ENCODE assay signal across 17 cellular contexts in the genomic region with DNA sequence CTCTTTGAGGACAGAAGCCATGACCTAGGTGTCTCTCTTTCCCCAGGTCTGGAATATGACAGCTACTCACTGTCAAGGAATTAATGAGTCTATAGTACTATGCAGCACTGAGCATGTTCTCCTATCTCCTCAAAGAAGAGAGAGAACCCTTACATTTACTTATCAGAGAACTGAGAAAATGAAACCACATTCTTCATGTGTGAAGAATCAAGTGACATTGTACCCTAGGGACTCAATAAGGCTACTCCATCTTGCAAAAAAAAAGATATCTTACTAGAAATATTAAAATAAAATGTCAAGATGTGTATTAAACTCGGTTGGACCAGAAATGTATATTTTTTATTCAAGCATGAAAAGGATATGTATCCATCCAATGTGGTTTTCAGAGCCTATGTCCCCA.
DNase-seq lines count a peak whose midpoint lies in the region; ATAC-seq and TF ChIP-seq lines count a peak whose summit lies in the region.
"Had no signal": no experiment of that assay in that cellular context is flagged by ENCODE, and none has a peak within 500 bp of the region (broad histone marks: within the 10 kb centered on the region; RNA-seq: fewer than 3 reads in every experiment).

No MANE protein-coding gene starts in this region.

- H3K4me1 ChIP-seq in BLaER1 = peaks cover 12% of the 10 kb centered on the region
- peaks cover 18% of the 10 kb centered on the region for H3K4me1 ChIP-seq in ovary (ENCODE audit: insufficient read depth)
- peaks cover 6 to 9% of the 10 kb centered on the region in 2 donors for H3K4me1 ChIP-seq in thyroid gland
- H3K4me1 ChIP-seq: A549 had no signal

- intact Hi-C loops in ovary (cut with DNase I) = no loop called here
- intact Hi-C loops in thyroid gland (cut with DNase I) = loop anchor here (10.0 kb wide), 1 partner anchor 120 kb away; no protein-coding TSS in a partner anchor

- no peak for TF ChIP-seq EP300 in ovary (IDR thresholded peaks at IDR 0.05)

- H3K4me3 ChIP-seq in BLaER1 (no peak overlapping the region), brain microvascular endothelial cell (ENCODE audit: low read depth, low read length) (no peak overlapping the region), ovary (no peak overlapping the region), thyroid gland (replicated peaks in 1 of 3) (no peak overlapping the region)
- H3K4me3 ChIP-seq: A549, gastroesophageal sphincter, K562, transverse colon had no signal

- no peak overlapping the region for H3K27ac ChIP-seq in BLaER1
- H3K27ac ChIP-seq in brain microvascular endothelial cell = peak overlapping the region; percentile 95
- no peak overlapping the region for H3K27ac ChIP-seq in ovary
- H3K27ac ChIP-seq in thyroid gland = no peak overlapping the region
- H3K27ac ChIP-seq: A549, RWPE1, transverse colon had no signal

- TF ChIP-seq POLR2A in ovary (IDR thresholded peaks at IDR 0.05) (no peak), thyroid gland (IDR thresholded peaks at IDR 0.05) (no peak)

- in situ Hi-C loops in brain microvascular endothelial cell (cut with HindIII; ENCODE audit: low pct_ligation_motif_present, low sequenced_read_pairs) = no loop called here

- no peaks in the 10 kb centered on the region for H3K36me3 ChIP-seq in BLaER1
- H3K36me3 ChIP-seq in brain microvascular endothelial cell (replicated peaks) = no peaks in the 10 kb centered on the region
- no peaks in the 10 kb centered on the region for H3K36me3 ChIP-seq in ovary
- no peaks in the 10 kb centered on the region for H3K36me3 ChIP-seq in thyroid gland
- H3K36me3 ChIP-seq: gastroesophageal sphincter, transverse colon had no signal

- ATAC-seq in GM21367 (IDR thresholded peaks at IDR 0.05; ENCODE audit: unreplicated experiment) = peak; percentile 41
- peak; percentile 51 for ATAC-seq in HG03175 (IDR thresholded peaks at IDR 0.05; ENCODE audit: unreplicated experiment)
- no peak for ATAC-seq in SK-N-SH treated with all-trans-retinoic acid at 6 μM for 48 hours
- ATAC-seq: K562 had no signal

- peak overlapping the region; percentile 8; the same call in 1 of the 2 replicates for H3K4me2 ChIP-seq in BLaER1
- H3K4me2 ChIP-seq: A549 had no signal

- H3K9me3 ChIP-seq in BLaER1 (no peaks in the 10 kb centered on the region), ovary (no peaks in the 10 kb centered on the region), thyroid gland (no peaks in the 10 kb centered on the region)
- H3K9me3 ChIP-seq: A549, gastroesophageal sphincter, transverse colon had no signal

- DNase-seq in brain microvascular endothelial cell (no peak), dedifferentiated amniotic fluid mesenchymal stem cell (ENCODE audit: extremely low spot score) (no peak), ovary (no peak), thyroid gland (no peak)
- DNase-seq: effector memory CD4-positive, alpha-beta T cell; immature natural killer cell; NCI-H1694; NCI-H526 had no signal

- no peaks in the 10 kb centered on the region for H3K27me3 ChIP-seq in BLaER1
- no peaks in the 10 kb centered on the region for H3K27me3 ChIP-seq in brain microvascular endothelial cell (replicated peaks)
- no peaks in the 10 kb centered on the region for H3K27me3 ChIP-seq in ovary
- no peaks in the 10 kb centered on the region for H3K27me3 ChIP-seq in thyroid gland
- H3K27me3 ChIP-seq: gastroesophageal sphincter, transverse colon had no signal

- TF ChIP-seq CTCF in brain microvascular endothelial cell (IDR thresholded peaks at IDR 0.05; ENCODE audit: low read depth, low read length, missing control alignments) (no peak), ovary (IDR thresholded peaks at IDR 0.05) (no peak), thyroid gland (IDR thresholded peaks at IDR 0.05) (no peak)

- H4K20me1 ChIP-seq in BLaER1 = no peaks in the 10 kb centered on the region

- no peak overlapping the region for H3K9ac ChIP-seq in BLaER1

- WGBS in ovary, 3 donors = 73 to 77% (median 76%) methylated on average over 1 of the region's 1 CpG
- 76% methylated on average over 1 of the region's 1 CpG for WGBS in thyroid gland, 2 donors

TF ChIP-seq in SK-N-SH treated with all-trans-retinoic acid at 6 μM for 48 hours, 23 proteins besides CTCF, POLR2A, EP300 and RAD21:
- TF ChIP-seq ISL1 (CRISPR knock-in tag; IDR thresholded peaks at IDR 0.05) (no peak), ZFP30 (CRISPR knock-in tag; IDR thresholded peaks at IDR 0.05) (no peak), PPARA (CRISPR knock-in tag; IDR thresholded peaks at IDR 0.05; ENCODE audit: borderline replicate concordance) (no peak), ZNF70 (CRISPR knock-in tag; IDR thresholded peaks at IDR 0.05) (no peak), ESRRG (CRISPR knock-in tag; IDR thresholded peaks at IDR 0.05) (no peak), SNAI2 (CRISPR knock-in tag; IDR thresholded peaks at IDR 0.05) (no peak), TCF4 (CRISPR knock-in tag; IDR thresholded peaks at IDR 0.05; ENCODE audit: borderline replicate concordance) (no peak), ZNF565 (CRISPR knock-in tag; conservative IDR thresholded peaks at IDR 0.05; ENCODE audit: low read depth) (no peak), BACH2 (CRISPR knock-in tag; IDR thresholded peaks at IDR 0.05; ENCODE audit: borderline replicate concordance) (no peak), RARB (CRISPR knock-in tag; IDR thresholded peaks at IDR 0.05) (no peak), TOX (CRISPR knock-in tag; IDR thresholded peaks at IDR 0.05; ENCODE audit: borderline replicate concordance) (no peak), ZC3H10 (CRISPR knock-in tag; IDR thresholded peaks at IDR 0.05) (no peak), ZNF8 (CRISPR knock-in tag; IDR thresholded peaks at IDR 0.05) (no peak), ZFP3 (CRISPR knock-in tag; IDR thresholded peaks at IDR 0.05) (no peak), ARNTL (CRISPR knock-in tag; IDR thresholded peaks at IDR 0.05; ENCODE audit: borderline replicate concordance, low read depth) (no peak)
- TF ChIP-seq, protein P1, sequence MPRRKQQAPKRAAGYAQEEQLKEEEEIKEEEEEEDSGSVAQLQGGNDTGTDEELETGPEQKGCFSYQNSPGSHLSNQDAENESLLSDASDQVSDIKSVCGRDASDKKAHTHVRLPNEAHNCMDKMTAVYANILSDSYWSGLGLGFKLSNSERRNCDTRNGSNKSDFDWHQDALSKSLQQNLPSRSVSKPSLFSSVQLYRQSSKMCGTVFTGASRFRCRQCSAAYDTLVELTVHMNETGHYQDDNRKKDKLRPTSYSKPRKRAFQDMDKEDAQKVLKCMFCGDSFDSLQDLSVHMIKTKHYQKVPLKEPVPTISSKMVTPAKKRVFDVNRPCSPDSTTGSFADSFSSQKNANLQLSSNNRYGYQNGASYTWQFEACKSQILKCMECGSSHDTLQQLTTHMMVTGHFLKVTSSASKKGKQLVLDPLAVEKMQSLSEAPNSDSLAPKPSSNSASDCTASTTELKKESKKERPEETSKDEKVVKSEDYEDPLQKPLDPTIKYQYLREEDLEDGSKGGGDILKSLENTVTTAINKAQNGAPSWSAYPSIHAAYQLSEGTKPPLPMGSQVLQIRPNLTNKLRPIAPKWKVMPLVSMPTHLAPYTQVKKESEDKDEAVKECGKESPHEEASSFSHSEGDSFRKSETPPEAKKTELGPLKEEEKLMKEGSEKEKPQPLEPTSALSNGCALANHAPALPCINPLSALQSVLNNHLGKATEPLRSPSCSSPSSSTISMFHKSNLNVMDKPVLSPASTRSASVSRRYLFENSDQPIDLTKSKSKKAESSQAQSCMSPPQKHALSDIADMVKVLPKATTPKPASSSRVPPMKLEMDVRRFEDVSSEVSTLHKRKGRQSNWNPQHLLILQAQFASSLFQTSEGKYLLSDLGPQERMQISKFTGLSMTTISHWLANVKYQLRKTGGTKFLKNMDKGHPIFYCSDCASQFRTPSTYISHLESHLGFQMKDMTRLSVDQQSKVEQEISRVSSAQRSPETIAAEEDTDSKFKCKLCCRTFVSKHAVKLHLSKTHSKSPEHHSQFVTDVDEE (CRISPR knock-in tag; IDR thresholded peaks at IDR 0.05) = no peak
- TF ChIP-seq, protein P2, sequence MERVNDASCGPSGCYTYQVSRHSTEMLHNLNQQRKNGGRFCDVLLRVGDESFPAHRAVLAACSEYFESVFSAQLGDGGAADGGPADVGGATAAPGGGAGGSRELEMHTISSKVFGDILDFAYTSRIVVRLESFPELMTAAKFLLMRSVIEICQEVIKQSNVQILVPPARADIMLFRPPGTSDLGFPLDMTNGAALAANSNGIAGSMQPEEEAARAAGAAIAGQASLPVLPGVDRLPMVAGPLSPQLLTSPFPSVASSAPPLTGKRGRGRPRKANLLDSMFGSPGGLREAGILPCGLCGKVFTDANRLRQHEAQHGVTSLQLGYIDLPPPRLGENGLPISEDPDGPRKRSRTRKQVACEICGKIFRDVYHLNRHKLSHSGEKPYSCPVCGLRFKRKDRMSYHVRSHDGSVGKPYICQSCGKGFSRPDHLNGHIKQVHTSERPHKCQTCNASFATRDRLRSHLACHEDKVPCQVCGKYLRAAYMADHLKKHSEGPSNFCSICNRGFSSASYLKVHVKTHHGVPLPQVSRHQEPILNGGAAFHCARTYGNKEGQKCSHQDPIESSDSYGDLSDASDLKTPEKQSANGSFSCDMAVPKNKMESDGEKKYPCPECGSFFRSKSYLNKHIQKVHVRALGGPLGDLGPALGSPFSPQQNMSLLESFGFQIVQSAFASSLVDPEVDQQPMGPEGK (CRISPR knock-in tag; IDR thresholded peaks at IDR 0.05; ENCODE audit: borderline replicate concordance) = no peak
- TF ChIP-seq, protein P3, sequence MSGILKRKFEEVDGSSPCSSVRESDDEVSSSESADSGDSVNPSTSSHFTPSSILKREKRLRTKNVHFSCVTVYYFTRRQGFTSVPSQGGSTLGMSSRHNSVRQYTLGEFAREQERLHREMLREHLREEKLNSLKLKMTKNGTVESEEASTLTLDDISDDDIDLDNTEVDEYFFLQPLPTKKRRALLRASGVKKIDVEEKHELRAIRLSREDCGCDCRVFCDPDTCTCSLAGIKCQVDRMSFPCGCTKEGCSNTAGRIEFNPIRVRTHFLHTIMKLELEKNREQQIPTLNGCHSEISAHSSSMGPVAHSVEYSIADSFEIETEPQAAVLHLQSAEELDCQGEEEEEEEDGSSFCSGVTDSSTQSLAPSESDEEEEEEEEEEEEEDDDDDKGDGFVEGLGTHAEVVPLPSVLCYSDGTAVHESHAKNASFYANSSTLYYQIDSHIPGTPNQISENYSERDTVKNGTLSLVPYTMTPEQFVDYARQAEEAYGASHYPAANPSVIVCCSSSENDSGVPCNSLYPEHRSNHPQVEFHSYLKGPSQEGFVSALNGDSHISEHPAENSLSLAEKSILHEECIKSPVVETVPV (CRISPR knock-in tag; IDR thresholded peaks at IDR 0.05) = no peak
TF ChIP-seq in SK-N-SH treated with all-trans-retinoic acid at 6 μM for 48 hours: peak in this region for 0.
